ENCODE assay signal across 9 cellular contexts in genomic region chr1:27137022-27137542, GRCh38. TPM values are rescaled to one million over a fixed set of nuclear protein-coding genes. Genes with fewer than 3 reads are reported as not detected.
A peak's percentile ranks its signal among the peaks of the same experiment; 100 is the strongest.
DNase-seq lines count a peak whose midpoint lies in the region; ATAC-seq, FAIRE-seq and TF ChIP-seq lines count a peak whose summit lies in the region.
"Had no signal": no experiment of that assay in that cellular context is flagged by ENCODE, and none has a peak within 500 bp of the region (broad histone marks: within the 10 kb centered on the region; RNA-seq: fewer than 3 reads in every experiment).

No MANE protein-coding gene starts in this region.

- peak overlapping the region; percentile 27; the same call in 1 of the 2 replicates for H3K4me3 ChIP-seq in MM.1S (ENCODE audit: low read length)
- no peak overlapping the region for H3K4me3 ChIP-seq in esophagus (ENCODE audit: low read depth in 1 of 2, low read length in 2 of 2)
- peak overlapping the region in 1 of 2 donors; percentile 6 for H3K4me3 ChIP-seq in small intestine (ENCODE audit: low read depth in 1 of 2, low read length in 2 of 2)

- H3K9ac ChIP-seq in MM.1S (ENCODE audit: low read length): peak overlapping the region; percentile 7; the same call in 1 of the 2 replicates

- H3K4me2 ChIP-seq in MM.1S (ENCODE audit: low read depth, low read length): peak overlapping the region; percentile 43; the same call in 1 of the 2 replicates

- H3K36me3 ChIP-seq in MM.1S (replicated peaks; ENCODE audit: insufficient read depth, low read length) (no peaks in the 10 kb centered on the region), esophagus (ENCODE audit: control insufficient read depth in 2 of 2, insufficient read depth in 2 of 2, low read length in 1 of 2) (no peaks in the 10 kb centered on the region), small intestine (ENCODE audit: control insufficient read depth in 2 of 2, insufficient read depth in 2 of 2, low read length in 2 of 2) (no peaks in the 10 kb centered on the region)

- no peaks in the 10 kb centered on the region for H3F3A ChIP-seq in MM.1S (ENCODE audit: insufficient read depth, low read length)

- no peak for ATAC-seq in GM18511 (IDR thresholded peaks at IDR 0.05; ENCODE audit: unreplicated experiment)

- 60 to 61% methylated on average over 11 of the region's 11 CpGs for WGBS in esophagus, 2 donors
- WGBS in small intestine, 3 donors: 43 to 60% (median 45%) methylated on average over 11 of the region's 11 CpGs

- peaks cover 8% of the 10 kb centered on the region for H3K36me3 Mint-ChIP-seq in activated CD4-positive, alpha-beta memory T cell treated with anti-CD3 and anti-CD28 coated beads, Interleukin-2, amount 10 ng/mL, durations not matched to agents 7 days and 5 days (ENCODE audit: low read depth)

- H3K27ac ChIP-seq in MM.1S (ENCODE audit: low read length) (peak overlapping the region; percentile 46; the same call in 1 of the 2 replicates), esophagus (ENCODE audit: low read depth in 2 of 2, low read length in 1 of 2) (peak overlapping the region; percentile 73 to 78), small intestine (ENCODE audit: low read depth in 1 of 2, low read length in 1 of 2) (peak overlapping the region; percentile 71 to 96)

- peak overlapping the region; percentile 97 for H3K27ac Mint-ChIP-seq in activated CD4-positive, alpha-beta memory T cell treated with anti-CD3 and anti-CD28 coated beads, Interleukin-2, amount 10 ng/mL, durations not matched to agents 7 days and 5 days

- H3K9me3 Mint-ChIP-seq in activated CD4-positive, alpha-beta memory T cell treated with anti-CD3 and anti-CD28 coated beads, Interleukin-2, amount 10 ng/mL, durations not matched to agents 7 days and 5 days: no peaks in the 10 kb centered on the region

- H3K4me1 Mint-ChIP-seq in activated CD4-positive, alpha-beta memory T cell treated with anti-CD3 and anti-CD28 coated beads, Interleukin-2, amount 10 ng/mL, durations not matched to agents 7 days and 5 days: peaks cover 42% of the 10 kb centered on the region

- H3K9me3 ChIP-seq in MM.1S (replicated peaks; ENCODE audit: insufficient read depth, low read length): no peaks in the 10 kb centered on the region
- H3K9me3 ChIP-seq in esophagus (ENCODE audit: control insufficient read depth in 2 of 2, insufficient read depth in 1 of 2, low read depth in 1 of 2, low read length in 1 of 2): no peaks in the 10 kb centered on the region
- H3K9me3 ChIP-seq in small intestine (ENCODE audit: control insufficient read depth, low read depth): no peaks in the 10 kb centered on the region

- CTCF ChIA-PET in activated CD4-positive, alpha-beta memory T cell treated with anti-CD3 and anti-CD28 coated beads, Interleukin-2, amount 10 ng/mL, durations not matched to agents 7 days and 5 days (lab: Charles Lee): interaction anchor here (0.8 to 4.8 kb wide), 5 partner anchors 15 to 60 kb away, joined by 3 to 33 read pairs (median 6); partner anchors contain the start of gene SLC9A1

- no peaks in the 10 kb centered on the region for H3K9me2 ChIP-seq in MM.1S (replicated peaks; ENCODE audit: insufficient read depth, low read length)

- POLR2A ChIA-PET in activated CD4-positive, alpha-beta memory T cell treated with anti-CD3 and anti-CD28 coated beads, Interleukin-2, amount 10 ng/mL, durations not matched to agents 7 days and 5 days (lab: Charles Lee): interaction anchor here (0.8 to 11.3 kb wide), 7 partner anchors 9 to 636 kb away, joined by 3 to 205 read pairs (median 5); partner anchors contain the start of genes SLC9A1, STX12 and WDTC1

- TF ChIP-seq CTCF in MM.1S (IDR thresholded peaks at IDR 0.05; ENCODE audit: low read length): no peak

- DNase-seq in CMK (ENCODE audit: low read depth) (peak; percentile 57), MM.1S (peak; percentile 58), small intestine (no peak), SW480 (ENCODE audit: low spot score) (no peak), NCI-H446 (lab: John Stamatoyannopoulos, UW) (no peak)
- peak; percentile 89 for DNase-seq in activated CD4-positive, alpha-beta memory T cell treated with anti-CD3 and anti-CD28 coated beads, Interleukin-2, amount 10 ng/mL, durations not matched to agents 7 days and 5 days

- H2AFZ ChIP-seq in MM.1S (ENCODE audit: low read length): peak overlapping the region; percentile 80

- no peaks in the 10 kb centered on the region for H4K20me1 ChIP-seq in MM.1S (ENCODE audit: insufficient read depth, low read length)

- H3K27me3 ChIP-seq in MM.1S (replicated peaks; ENCODE audit: insufficient read depth, low read length) (no peaks in the 10 kb centered on the region), esophagus (ENCODE audit: control insufficient read depth in 1 of 2, insufficient read depth in 2 of 2, low read length in 2 of 2) (no peaks in the 10 kb centered on the region), small intestine (ENCODE audit: control insufficient read depth in 2 of 2, insufficient read depth in 2 of 2, low read length in 2 of 2) (no peaks in the 10 kb centered on the region)

- H3K4me1 ChIP-seq in MM.1S (ENCODE audit: low read length): peaks cover 19% of the 10 kb centered on the region
- peaks cover 16 to 40% of the 10 kb centered on the region in 2 donors for H3K4me1 ChIP-seq in esophagus (ENCODE audit: control insufficient read depth in 2 of 2, insufficient read depth in 2 of 2, low read length in 1 of 2)
- H3K4me1 ChIP-seq in small intestine (ENCODE audit: control insufficient read depth in 2 of 2, insufficient read depth in 1 of 2, low read depth in 1 of 2, low read length in 1 of 2): peaks cover 11 to 40% of the 10 kb centered on the region in 2 donors

- no peaks in the 10 kb centered on the region for H3K27me3 Mint-ChIP-seq in activated CD4-positive, alpha-beta memory T cell treated with anti-CD3 and anti-CD28 coated beads, Interleukin-2, amount 10 ng/mL, durations not matched to agents 7 days and 5 days

- no peak for FAIRE-seq in small intestine (lab: Jason Lieb, UNC)
- FAIRE-seq: endometrium had no signal

- peaks cover 6% of the 10 kb centered on the region for H3K79me2 ChIP-seq in MM.1S (ENCODE audit: low read length)

- H3K4me3 Mint-ChIP-seq in activated CD4-positive, alpha-beta memory T cell treated with anti-CD3 and anti-CD28 coated beads, Interleukin-2, amount 10 ng/mL, durations not matched to agents 7 days and 5 days: peak overlapping the region; percentile 82

RNA-seq across cellular contexts. Expression of gene SLC9A1, which starts 17.8 kb away (rescaled TPM):
- total RNA-seq in activated CD4-positive, alpha-beta memory T cell treated with anti-CD3 and anti-CD28 coated beads, Interleukin-2, amount 10 ng/mL, durations not matched to agents 7 days and 5 days: 10 to 100 TPM; 26.6 to 27.5 TPM
- polyA plus RNA-seq in esophagus: 10 to 100 TPM in 1 of 2 donors, 1 to 10 TPM in 1; 9.1 to 16.1 TPM
- 10 to 100 TPM; 40.2 to 41.3 (median 41.2) TPM for polyA plus RNA-seq in small intestine

Comparison
In these comparisons a context has a peak if more than half of its experiments do, and no peak if none do; other contexts are left out.
1. DNase-seq: peak in CMK (single experiment), MM.1S (single experiment) and activated CD4-positive, alpha-beta memory T cell treated with anti-CD3 and anti-CD28 coated beads, Interleukin-2, amount 10 ng/mL, durations not matched to agents 7 days and 5 days (single experiment); none in small intestine (single experiment), SW480 (single experiment) and NCI-H446 (0 of 2).
2. Peak in every context shown above with its lines, with median percentiles within 50 percentile points of each other: H3K27ac ChIP-seq.